In the genomic region with DNA sequence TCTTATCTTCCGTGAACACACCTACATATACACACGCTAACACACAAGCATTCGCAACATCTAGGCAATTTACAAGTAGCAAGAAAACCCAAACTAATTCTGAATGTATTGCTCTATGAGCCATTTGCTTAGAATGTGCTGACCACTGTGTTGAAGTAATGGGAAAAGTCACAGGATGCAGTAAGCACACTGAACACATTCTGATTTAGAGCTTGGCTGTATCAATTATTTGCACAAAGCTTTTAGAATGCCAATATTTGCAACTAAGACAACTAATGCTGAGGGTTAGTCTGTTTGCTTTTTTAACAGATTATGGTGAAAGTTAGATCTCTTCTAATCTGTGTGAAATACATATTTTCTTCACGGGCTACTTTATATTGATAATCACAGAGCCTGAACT, we compare ENCODE assay signal across 28 cellular contexts.
"Had no signal": no experiment of that assay in that cellular context is flagged by ENCODE, and none has a peak within 500 bp of the region (broad histone marks: within the 10 kb centered on the region; RNA-seq: fewer than 3 reads in every experiment).

No MANE protein-coding gene starts in this region.

- H3K36me3 ChIP-seq: colonic mucosa, esophagus muscularis mucosa, esophagus squamous epithelium, gastrocnemius medialis, gastroesophageal sphincter, heart left ventricle, heart right ventricle had no signal

- H3K4me1 ChIP-seq: colonic mucosa, esophagus muscularis mucosa, esophagus squamous epithelium, foreskin keratinocyte, gastrocnemius medialis, gastroesophageal sphincter had no signal

- H3K9me3 ChIP-seq: colonic mucosa, esophagus muscularis mucosa, esophagus squamous epithelium, gastrocnemius medialis, gastroesophageal sphincter had no signal

- DNase-seq: colonic mucosa; cortex of kidney; dermis blood vessel endothelial cell; dorsolateral prefrontal cortex; effector CD4-positive, alpha-beta T cell; effector CD8-positive, alpha-beta T cell; effector memory CD4-positive, alpha-beta T cell; effector memory CD8-positive, alpha-beta T cell; endodermal cell; erythroblast; esophagus squamous epithelium; foreskin fibroblast; foreskin keratinocyte; foreskin melanocyte; gastrocnemius medialis; glutamatergic neuron; head of caudate nucleus; heart left ventricle; heart right ventricle had no signal

- H3K4me3 ChIP-seq: colonic mucosa, coronary artery, dorsolateral prefrontal cortex, esophagus muscularis mucosa, esophagus squamous epithelium, gastrocnemius medialis, gastroesophageal sphincter, heart left ventricle, heart right ventricle had no signal

- H3K27ac ChIP-seq: colonic mucosa, coronary artery, dorsolateral prefrontal cortex, epithelial cell of prostate, esophagus muscularis mucosa, esophagus squamous epithelium, foreskin keratinocyte, gastrocnemius medialis, gastroesophageal sphincter, heart left ventricle, heart right ventricle had no signal

- ATAC-seq: effector memory CD8-positive, alpha-beta T cell; esophagus mucosa; foreskin keratinocyte; gastrocnemius medialis; gastroesophageal sphincter; heart left ventricle; heart right ventricle had no signal

- H3K27me3 ChIP-seq: colonic mucosa, esophagus muscularis mucosa, esophagus squamous epithelium, foreskin keratinocyte, gastrocnemius medialis, gastroesophageal sphincter, heart left ventricle had no signal

- FAIRE-seq: colon, endometrium, endothelial cell of umbilical vein, frontal cortex had no signal
